In the genomic region with DNA sequence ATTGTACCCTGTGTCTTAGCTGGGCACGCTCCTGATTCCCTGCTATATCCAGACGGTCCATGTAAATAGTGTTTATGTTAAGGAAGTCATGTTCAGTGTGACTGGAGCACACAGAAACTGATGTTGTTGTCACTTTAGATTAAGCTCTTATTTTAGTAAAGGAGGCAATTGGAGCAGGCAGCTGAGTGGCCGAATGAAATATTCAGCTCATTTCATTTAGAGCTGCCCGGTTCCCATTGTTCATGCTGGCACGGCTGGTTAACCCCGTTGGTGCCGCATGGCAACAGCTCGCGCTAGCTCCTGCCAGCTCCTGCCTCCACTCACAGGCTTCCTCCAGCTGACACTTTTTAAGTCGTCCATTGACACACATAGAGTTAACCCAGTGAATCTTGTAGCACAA, we compare ENCODE assay signal across 22 cellular contexts.
A peak's percentile ranks its signal among the peaks of the same experiment; 100 is the strongest.
DNase-seq lines count a peak whose midpoint lies in the region; ATAC-seq and TF ChIP-seq lines count a peak whose summit lies in the region.
"Had no signal": no experiment of that assay in that cellular context is flagged by ENCODE, and none has a peak within 500 bp of the region (broad histone marks: within the 10 kb centered on the region; RNA-seq: fewer than 3 reads in every experiment).

No MANE protein-coding gene starts in this region.

- H3K4me3 ChIP-seq in smooth muscle cell = no peak overlapping the region
- H3K4me3 ChIP-seq: gastrocnemius medialis, MG63 had no signal

- DNase-seq in NCI-H2227 (lab: John Stamatoyannopoulos, UW; ENCODE audit: unreplicated experiment) (peak; percentile 52), NCI-H2227 treated with DMSO at 0.1 percent for 48 hours (lab: John Stamatoyannopoulos, UW) (no peak), astrocyte of the hippocampus (ENCODE audit: low read depth, low spot score) (peak; percentile 73), hypothalamus (lab: John Stamatoyannopoulos, UW) (peak in 27 of 51 donors; percentile 1 to 63 (median 21)), smooth muscle cell (lab: John Stamatoyannopoulos, UW; ENCODE audit: unreplicated experiment) (no peak), NCI-H1694 treated with DMSO at 0.1 percent for 48 hours (lab: John Stamatoyannopoulos, UW) (no peak)
- DNase-seq: activated CD4-positive, alpha-beta T cell treated with anti-CD3 and anti-CD28 coated beads, Interleukin-2, amount 10 ng/mL, durations not matched to agents 24 days and 14 days; activated CD8-positive, alpha-beta memory T cell treated with anti-CD3 and anti-CD28 coated beads, Interleukin-2, amount 50 U/mL, for 48 hours; activated naive CD8-positive, alpha-beta T cell treated with anti-CD3 and anti-CD28 coated beads, Interleukin-2, amount 50 U/mL, for 24 hours; DND-41; effector CD4-positive, alpha-beta T cell; gastrocnemius medialis; H9; left colon; MG63; NCI-H1694; NCI-H524 treated with DMSO at 0.1 percent for 48 hours; SHP77 treated with DMSO at 0.1 percent for 48 hours; stimulated activated CD4-positive, alpha-beta T cell treated with anti-CD3 and anti-CD28 coated beads, Interleukin-12 subunit alpha, Interleukin-12 subunit beta, amount 100 ng/mL, for 4 hours had no signal

- H3K9me3 ChIP-seq in smooth muscle cell (replicated peaks; ENCODE audit: low read depth) = no peaks in the 10 kb centered on the region
- H3K9me3 ChIP-seq: gastrocnemius medialis, MG63 had no signal

- no peaks in the 10 kb centered on the region for H3K36me3 ChIP-seq in smooth muscle cell (ENCODE audit: low read depth)
- H3K36me3 ChIP-seq: gastrocnemius medialis, MG63 had no signal

- no peak overlapping the region for H3K9ac ChIP-seq in smooth muscle cell (ENCODE audit: low read depth)

- TF ChIP-seq CTCF in smooth muscle cell (IDR thresholded peaks at IDR 0.05; ENCODE audit: borderline replicate concordance, insufficient read depth, poor library complexity, severe bottlenecking) = no peak

- no peaks in the 10 kb centered on the region for H3K27me3 ChIP-seq in smooth muscle cell (ENCODE audit: low read depth)
- H3K27me3 ChIP-seq: gastrocnemius medialis, MG63 had no signal

- H3K27ac ChIP-seq in smooth muscle cell (ENCODE audit: low read depth) = no peak overlapping the region
- H3K27ac ChIP-seq: gastrocnemius medialis had no signal

- 72% methylated on average over 10 of the region's 10 CpGs for WGBS in smooth muscle cell (ENCODE audit: low lambda C conversion rate)

- H2AFZ ChIP-seq in smooth muscle cell (ENCODE audit: low read depth) = no peak overlapping the region

- H4K20me1 ChIP-seq in smooth muscle cell (ENCODE audit: low read depth) = no peaks in the 10 kb centered on the region

- H3K79me2 ChIP-seq in smooth muscle cell (ENCODE audit: low read depth) = peaks cover 12% of the 10 kb centered on the region

- ATAC-seq in GM19023 (IDR thresholded peaks at IDR 0.05; ENCODE audit: unreplicated experiment) (no peak), GM21723 (IDR thresholded peaks at IDR 0.05; ENCODE audit: unreplicated experiment) (no peak)
- ATAC-seq: activated naive CD8-positive, alpha-beta T cell treated with anti-CD3 and anti-CD28 coated beads, Interleukin-2, amount 50 U/mL, for 24 hours; esophagus mucosa; gastrocnemius medialis; left colon had no signal

- H3K4me1 ChIP-seq in smooth muscle cell (ENCODE audit: low read depth) = peaks cover 13% of the 10 kb centered on the region
- H3K4me1 ChIP-seq: gastrocnemius medialis had no signal

- H3K4me2 ChIP-seq in smooth muscle cell = peak overlapping the region; percentile 22

- no peaks in the 10 kb centered on the region for H3F3A ChIP-seq in smooth muscle cell (ENCODE audit: low read depth)

Comparison
In these comparisons a context has a peak if more than half of its experiments do, and no peak if none do; other contexts are left out.
1. DNase-seq: peak in NCI-H2227 (single experiment), astrocyte of the hippocampus (single experiment) and hypothalamus (27 of 51); none in NCI-H2227 treated with DMSO at 0.1 percent for 48 hours (single experiment), smooth muscle cell (single experiment) and NCI-H1694 treated with DMSO at 0.1 percent for 48 hours (single experiment).